ENCODE assay signal across 33 cellular contexts in the genomic region with DNA sequence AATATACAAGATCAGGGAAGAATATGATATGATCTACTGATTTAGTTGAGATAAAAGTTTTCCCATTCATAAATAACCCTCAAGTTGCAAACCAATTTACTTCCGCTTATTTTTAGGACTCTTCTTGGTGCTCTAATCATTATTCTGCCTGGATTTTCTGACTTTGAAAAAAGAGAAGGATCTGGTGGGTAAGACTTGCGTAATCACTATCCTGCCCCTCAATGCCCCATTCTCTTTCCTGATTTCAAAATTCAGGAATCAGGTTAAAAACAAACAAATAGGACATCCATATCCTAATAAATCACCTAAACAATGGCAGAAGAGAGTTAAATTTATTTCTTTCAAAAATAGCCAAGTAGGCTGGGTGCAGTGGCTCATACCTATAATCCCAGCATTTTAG.
"Had no signal": no experiment of that assay in that cellular context is flagged by ENCODE, and none has a peak within 500 bp of the region (broad histone marks: within the 10 kb centered on the region; RNA-seq: fewer than 3 reads in every experiment).

No MANE protein-coding gene starts in this region.

- H3K4me3 ChIP-seq: adrenal gland, body of pancreas, cardiac muscle cell, coronary artery, dorsolateral prefrontal cortex had no signal

- DNase-seq: activated CD4-positive, alpha-beta memory T cell treated with anti-CD3 and anti-CD28 coated beads for 36 hours; activated CD4-positive, alpha-beta T cell treated with anti-CD3 and anti-CD28 coated beads for 36 hours; activated CD4-positive, alpha-beta T cell treated with anti-CD3 and anti-CD28 coated beads, Interleukin-2, amount 10 ng/mL, durations not matched to agents 24 days and 14 days; activated CD4-positive, CD25-positive, alpha-beta regulatory T cell; activated CD4-positive, CD25-positive, alpha-beta regulatory T cell treated with anti-CD3 and anti-CD28 coated beads, Interleukin-2, amount 50 U/mL, for 72 hours; activated CD8-positive, alpha-beta memory T cell treated with anti-CD3 and anti-CD28 coated beads, Interleukin-2, amount 10 ng/mL, durations not matched to agents 7 days and 5 days; activated CD8-positive, alpha-beta memory T cell treated with anti-CD3 and anti-CD28 coated beads, Interleukin-2, amount 50 U/mL, for 4 hours; activated CD8-positive, alpha-beta T cell treated with anti-CD3 and anti-CD28 coated beads, Interleukin-2, amount 10 ng/mL, durations not matched to agents 7 days and 5 days; activated effector memory CD4-positive, alpha-beta T cell treated with anti-CD3 and anti-CD28 coated beads, Interleukin-2, amount 50 U/mL, for 16 hours; activated naive CD4-positive, alpha-beta T cell treated with anti-CD3 and anti-CD28 coated beads for 36 hours; activated naive CD8-positive, alpha-beta T cell treated with anti-CD3 and anti-CD28 coated beads for 36 hours; activated naive CD8-positive, alpha-beta T cell treated with anti-CD3 and anti-CD28 coated beads, Interleukin-2, amount 50 U/mL, for 24 hours; activated T-cell treated with anti-CD3 and anti-CD28 coated beads, Interleukin-2, amount 50 U/mL, for 1 hour; activated T-cell treated with anti-CD3 and anti-CD28 coated beads, Interleukin-2, amount 50 U/mL, for 48 hours; adrenal gland; amygdala; aorta; body of pancreas; dorsolateral prefrontal cortex; effector memory CD4-positive, alpha-beta T cell; endodermal cell; foreskin fibroblast; head of caudate nucleus; T-helper 2 cell had no signal

- H3K27me3 ChIP-seq: adrenal gland, body of pancreas, cardiac muscle cell, dorsolateral prefrontal cortex had no signal

- FAIRE-seq: frontal cortex had no signal

- H3K4me3 Mint-ChIP-seq: activated CD4-positive, alpha-beta memory T cell treated with anti-CD3 and anti-CD28 coated beads for 36 hours; activated CD4-positive, alpha-beta T cell treated with anti-CD3 and anti-CD28 coated beads for 36 hours; activated CD4-positive, alpha-beta T cell treated with anti-CD3 and anti-CD28 coated beads, Interleukin-2, amount 10 ng/mL, durations not matched to agents 24 days and 14 days; activated CD8-positive, alpha-beta memory T cell treated with anti-CD3 and anti-CD28 coated beads, Interleukin-2, amount 10 ng/mL, durations not matched to agents 7 days and 5 days; activated CD8-positive, alpha-beta T cell treated with anti-CD3 and anti-CD28 coated beads, Interleukin-2, amount 10 ng/mL, durations not matched to agents 7 days and 5 days; activated naive CD4-positive, alpha-beta T cell treated with anti-CD3 and anti-CD28 coated beads for 36 hours; activated naive CD4-positive, alpha-beta T cell treated with anti-CD3 and anti-CD28 coated beads, Interleukin-2, amount 50 U/mL, for 24 hours; activated naive CD8-positive, alpha-beta T cell treated with anti-CD3 and anti-CD28 coated beads for 36 hours; activated naive CD8-positive, alpha-beta T cell treated with anti-CD3 and anti-CD28 coated beads, Interleukin-2, amount 50 U/mL, for 24 hours; activated T-helper 1 cell treated with anti-CD3 and anti-CD28 coated beads, Interleukin-12 subunit alpha, Interleukin-12 subunit beta, Interleukin-2, Interleukin-4 antibody, amounts not matched to agents 30 ng/mL and 10 ng/mL and 1 ng/mL, durations not matched to agents 14 hours and 24 hours and 36 hours; central memory CD8-positive, alpha-beta T cell; dendritic cell treated with granulocyte-macrophage colony-stimulating factor and Interleukin-4, amounts not matched to agents 40 ng/mL and 50 ng/mL, for 4 days; endodermal cell had no signal

- H3K27ac ChIP-seq: adrenal gland, body of pancreas, cardiac muscle cell, coronary artery had no signal

- H3K27ac Mint-ChIP-seq: activated CD4-positive, alpha-beta memory T cell treated with anti-CD3 and anti-CD28 coated beads for 36 hours; activated CD4-positive, alpha-beta T cell treated with anti-CD3 and anti-CD28 coated beads for 36 hours; activated CD4-positive, alpha-beta T cell treated with anti-CD3 and anti-CD28 coated beads, Interleukin-2, amount 10 ng/mL, durations not matched to agents 24 days and 14 days; activated CD8-positive, alpha-beta memory T cell treated with anti-CD3 and anti-CD28 coated beads, Interleukin-2, amount 10 ng/mL, durations not matched to agents 7 days and 5 days; activated CD8-positive, alpha-beta T cell treated with anti-CD3 and anti-CD28 coated beads, Interleukin-2, amount 10 ng/mL, durations not matched to agents 7 days and 5 days; activated naive CD4-positive, alpha-beta T cell treated with anti-CD3 and anti-CD28 coated beads for 36 hours; activated naive CD4-positive, alpha-beta T cell treated with anti-CD3 and anti-CD28 coated beads, Interleukin-2, amount 50 U/mL, for 24 hours; activated naive CD8-positive, alpha-beta T cell treated with anti-CD3 and anti-CD28 coated beads for 36 hours; activated naive CD8-positive, alpha-beta T cell treated with anti-CD3 and anti-CD28 coated beads, Interleukin-2, amount 50 U/mL, for 24 hours; activated T-helper 1 cell treated with anti-CD3 and anti-CD28 coated beads, Interleukin-12 subunit alpha, Interleukin-12 subunit beta, Interleukin-2, Interleukin-4 antibody, amounts not matched to agents 30 ng/mL and 10 ng/mL and 1 ng/mL, durations not matched to agents 14 hours and 24 hours and 36 hours; activated T-helper 2 cell treated with anti-CD3 and anti-CD28 coated beads, Interferon-gamma antibody, Interleukin-2, Interleukin-4, amounts not matched to agents 10 μg/mL and 5 μg/mL and 100 μg/mL, durations not matched to agents 14 hours and 24 hours and 36 hours; dendritic cell treated with granulocyte-macrophage colony-stimulating factor and Interleukin-4, amounts not matched to agents 40 ng/mL and 50 ng/mL, for 4 days; endodermal cell had no signal

- H3K9me3 ChIP-seq: adrenal gland, body of pancreas had no signal

- ATAC-seq: activated CD4-positive, alpha-beta T cell treated with anti-CD3 and anti-CD28 coated beads for 36 hours; activated CD8-positive, alpha-beta memory T cell treated with anti-CD3 and anti-CD28 coated beads, Interleukin-2, amount 10 ng/mL, durations not matched to agents 7 days and 5 days; activated CD8-positive, alpha-beta T cell treated with anti-CD3 and anti-CD28 coated beads, Interleukin-2, amount 10 ng/mL, durations not matched to agents 7 days and 5 days; activated naive CD8-positive, alpha-beta T cell treated with anti-CD3 and anti-CD28 coated beads, Interleukin-2, amount 50 U/mL, for 24 hours; body of pancreas; esophagus mucosa had no signal

- H3K4me1 Mint-ChIP-seq: activated CD4-positive, alpha-beta T cell treated with anti-CD3 and anti-CD28 coated beads for 36 hours; activated CD4-positive, alpha-beta T cell treated with anti-CD3 and anti-CD28 coated beads, Interleukin-2, amount 10 ng/mL, durations not matched to agents 24 days and 14 days; activated CD8-positive, alpha-beta memory T cell treated with anti-CD3 and anti-CD28 coated beads, Interleukin-2, amount 10 ng/mL, durations not matched to agents 7 days and 5 days; activated naive CD4-positive, alpha-beta T cell treated with anti-CD3 and anti-CD28 coated beads, Interleukin-2, amount 50 U/mL, for 24 hours; activated naive CD8-positive, alpha-beta T cell treated with anti-CD3 and anti-CD28 coated beads for 36 hours; activated naive CD8-positive, alpha-beta T cell treated with anti-CD3 and anti-CD28 coated beads, Interleukin-2, amount 50 U/mL, for 24 hours; central memory CD8-positive, alpha-beta T cell; endodermal cell had no signal

- H3K9me3 Mint-ChIP-seq: activated CD4-positive, alpha-beta memory T cell treated with anti-CD3 and anti-CD28 coated beads for 36 hours; activated CD4-positive, alpha-beta T cell treated with anti-CD3 and anti-CD28 coated beads, Interleukin-2, amount 10 ng/mL, durations not matched to agents 24 days and 14 days; activated naive CD4-positive, alpha-beta T cell treated with anti-CD3 and anti-CD28 coated beads for 36 hours; activated naive CD4-positive, alpha-beta T cell treated with anti-CD3 and anti-CD28 coated beads, Interleukin-2, amount 50 U/mL, for 24 hours; activated naive CD8-positive, alpha-beta T cell treated with anti-CD3 and anti-CD28 coated beads for 36 hours; activated naive CD8-positive, alpha-beta T cell treated with anti-CD3 and anti-CD28 coated beads, Interleukin-2, amount 50 U/mL, for 24 hours; activated T-helper 1 cell treated with anti-CD3 and anti-CD28 coated beads, Interleukin-12 subunit alpha, Interleukin-12 subunit beta, Interleukin-2, Interleukin-4 antibody, amounts not matched to agents 30 ng/mL and 10 ng/mL and 1 ng/mL, durations not matched to agents 14 hours and 24 hours and 36 hours; activated T-helper 2 cell treated with anti-CD3 and anti-CD28 coated beads, Interferon-gamma antibody, Interleukin-2, Interleukin-4, amounts not matched to agents 10 μg/mL and 5 μg/mL and 100 μg/mL, durations not matched to agents 14 hours and 24 hours and 36 hours; central memory CD8-positive, alpha-beta T cell; dendritic cell treated with granulocyte-macrophage colony-stimulating factor and Interleukin-4, amounts not matched to agents 40 ng/mL and 50 ng/mL, for 4 days; endodermal cell had no signal

- H3K4me1 ChIP-seq: adrenal gland, body of pancreas had no signal
